ENCODE assay signal across 16 cellular contexts in the genomic region with DNA sequence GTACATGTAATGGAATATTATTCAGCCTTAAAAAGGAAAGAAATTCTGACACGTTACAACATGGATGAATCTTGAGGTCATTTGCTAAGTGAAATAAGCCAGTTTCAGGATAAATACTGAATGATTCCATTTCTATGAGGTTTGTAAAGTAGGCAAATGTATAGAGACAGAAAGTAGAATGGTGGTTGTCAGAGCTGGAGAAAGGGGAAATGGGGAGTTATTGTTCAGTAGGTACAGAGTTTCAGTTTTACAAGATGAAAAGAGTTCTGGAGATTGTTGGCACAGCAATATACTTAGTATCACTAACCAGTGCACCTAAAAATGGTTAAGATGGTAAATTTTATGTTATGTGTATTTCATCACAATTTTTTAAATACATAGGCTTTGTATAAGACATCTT.
A peak's percentile ranks its signal among the peaks of the same experiment; 100 is the strongest.
DNase-seq lines count a peak whose midpoint lies in the region; ATAC-seq and TF ChIP-seq lines count a peak whose summit lies in the region.
"Had no signal": no experiment of that assay in that cellular context is flagged by ENCODE, and none has a peak within 500 bp of the region (broad histone marks: within the 10 kb centered on the region; RNA-seq: fewer than 3 reads in every experiment).

No MANE protein-coding gene starts in this region.

- H3K4me3 ChIP-seq in osteoblast (ENCODE audit: insufficient read depth, low read length), result no peak overlapping the region
- H3K4me3 ChIP-seq: upper lobe of left lung had no signal

- peak overlapping the region; percentile 20 for H3K27ac Mint-ChIP-seq in activated T-cell treated with anti-CD3 and anti-CD28 coated beads, Interleukin-2, amount 50 U/mL, for 24 hours
- H3K27ac Mint-ChIP-seq: endodermal cell had no signal

- no peaks in the 10 kb centered on the region for H3K9me3 ChIP-seq in osteoblast (ENCODE audit: low read depth, low read length)
- H3K9me3 ChIP-seq: upper lobe of left lung had no signal

- H3K36me3 ChIP-seq in osteoblast (ENCODE audit: insufficient read depth, low read length), result peaks cover 48% of the 10 kb centered on the region

- peaks cover 87% of the 10 kb centered on the region for H3K36me3 Mint-ChIP-seq in activated T-cell treated with anti-CD3 and anti-CD28 coated beads, Interleukin-2, amount 50 U/mL, for 24 hours (ENCODE audit: low read depth)

- H3K4me2 ChIP-seq in osteoblast (ENCODE audit: insufficient read depth, low read length), result no peak overlapping the region

- H3K9me3 Mint-ChIP-seq in activated T-cell treated with anti-CD3 and anti-CD28 coated beads, Interleukin-2, amount 50 U/mL, for 24 hours, result no peaks in the 10 kb centered on the region

- no peak overlapping the region for H3K4me3 Mint-ChIP-seq in activated T-cell treated with anti-CD3 and anti-CD28 coated beads, Interleukin-2, amount 50 U/mL, for 24 hours
- H3K4me3 Mint-ChIP-seq: endodermal cell had no signal

- no peak overlapping the region for H2AFZ ChIP-seq in osteoblast (ENCODE audit: low read length)

- no peak for DNase-seq in activated T-cell treated with anti-CD3 and anti-CD28 coated beads, Interleukin-2, amount 50 U/mL, for 24 hours
- no peak for DNase-seq in activated T-cell treated with anti-CD3 and anti-CD28 coated beads for 4 hours
- DNase-seq in osteoblast (ENCODE audit: insufficient read length, low spot score, missing footprints), result peak; percentile 31
- no peak for DNase-seq in GOT3 (lab: John Stamatoyannopoulos, UW)
- DNase-seq in NCI-H1694 (lab: John Stamatoyannopoulos, UW), result no peak
- DNase-seq in NCI-H1092 (lab: John Stamatoyannopoulos, UW), result no peak
- DNase-seq: activated CD4-positive, alpha-beta T cell treated with anti-CD3 and anti-CD28 coated beads for 48 hours; activated effector memory CD4-positive, alpha-beta T cell treated with Interleukin-2 at 50 U/mL for 16 hours; endodermal cell; GF-D8; NCI-H1048; NCI-H345; T-helper 1 cell; upper lobe of left lung had no signal

- H3K79me2 ChIP-seq in osteoblast (ENCODE audit: insufficient read depth, low read length), result no peaks in the 10 kb centered on the region

- H3K27me3 Mint-ChIP-seq in activated T-cell treated with anti-CD3 and anti-CD28 coated beads, Interleukin-2, amount 50 U/mL, for 24 hours, result no peaks in the 10 kb centered on the region

- H3K4me1 Mint-ChIP-seq in activated T-cell treated with anti-CD3 and anti-CD28 coated beads, Interleukin-2, amount 50 U/mL, for 24 hours (ENCODE audit: low read depth), result peaks cover 22% of the 10 kb centered on the region
- H3K4me1 Mint-ChIP-seq: endodermal cell had no signal

- TF ChIP-seq CTCF in osteoblast (IDR thresholded peaks at IDR 0.05; ENCODE audit: extremely low read depth, low read depth, low read length), result no peak

- no peaks in the 10 kb centered on the region for H4K20me1 ChIP-seq in osteoblast (ENCODE audit: insufficient read depth, low read length)

- H3K4me1 ChIP-seq in osteoblast (ENCODE audit: insufficient read depth, low read length), result no peaks in the 10 kb centered on the region
- H3K4me1 ChIP-seq: upper lobe of left lung had no signal

- ATAC-seq in GM21619 (IDR thresholded peaks at IDR 0.05; ENCODE audit: unreplicated experiment) (peak; percentile 53), HG03175 (IDR thresholded peaks at IDR 0.05; ENCODE audit: unreplicated experiment) (peak; percentile 79)

- H3K27me3 ChIP-seq in osteoblast (ENCODE audit: insufficient read depth, low read length), result no peaks in the 10 kb centered on the region
- H3K27me3 ChIP-seq: upper lobe of left lung had no signal

- no peak overlapping the region for H3K27ac ChIP-seq in osteoblast (ENCODE audit: low read depth, low read length)
- H3K27ac ChIP-seq: upper lobe of left lung had no signal
